Comparison of ENCODE assay signal across 23 cellular contexts in genomic region chr19:50899549-50899948, GRCh38. TPM values are rescaled to one million over a fixed set of nuclear protein-coding genes. Genes with fewer than 3 reads are reported as not detected.
"Had no signal": no experiment of that assay in that cellular context is flagged by ENCODE, and none has a peak within 500 bp of the region (broad histone marks: within the 10 kb centered on the region; RNA-seq: fewer than 3 reads in every experiment).

No MANE protein-coding gene starts in this region.

- H3K27me3 ChIP-seq: ascending aorta, testis, upper lobe of left lung had no signal

- H3K9me3 Mint-ChIP-seq: dendritic cell treated with granulocyte-macrophage colony-stimulating factor and Interleukin-4, amounts not matched to agents 40 ng/mL and 50 ng/mL, for 4 days; nephron had no signal

- H3K4me1 ChIP-seq: ascending aorta, spleen, stomach, testis, upper lobe of left lung had no signal

- H3K4me3 Mint-ChIP-seq: activated naive CD4-positive, alpha-beta T cell treated with anti-CD3 and anti-CD28 coated beads, Interleukin-2, amount 10 ng/mL, durations not matched to agents 7 days and 5 days; dendritic cell treated with granulocyte-macrophage colony-stimulating factor and Interleukin-4, amounts not matched to agents 40 ng/mL and 50 ng/mL, for 4 days; nephron; T-helper 1 cell treated with Interleukin-12 subunit alpha and Interleukin-12 subunit beta and Interleukin-4 antibody, amounts not matched to agents 30 μg/mL and 1 μg/mL, for 36 hours had no signal

- H3K27ac ChIP-seq: ascending aorta, spleen, stomach, testis, upper lobe of left lung had no signal

- H3K36me3 Mint-ChIP-seq: activated naive CD4-positive, alpha-beta T cell treated with anti-CD3 and anti-CD28 coated beads, Interleukin-2, amount 10 ng/mL, durations not matched to agents 7 days and 5 days had no signal

- H3K4me1 Mint-ChIP-seq: activated naive CD4-positive, alpha-beta T cell treated with anti-CD3 and anti-CD28 coated beads, Interleukin-2, amount 10 ng/mL, durations not matched to agents 7 days and 5 days; nephron had no signal

- H3K4me3 ChIP-seq: ascending aorta, spleen, stomach, testis, upper lobe of left lung had no signal

- H3K36me3 ChIP-seq: ascending aorta, spleen, stomach, upper lobe of left lung had no signal

- DNase-seq: activated CD4-positive, alpha-beta T cell treated with anti-CD3 and anti-CD28 coated beads for 1 hour; activated CD4-positive, alpha-beta T cell treated with anti-CD3 and anti-CD28 coated beads, Interleukin-2, amount 50 U/mL, for 4 hours; activated naive CD4-positive, alpha-beta T cell treated with anti-CD3 and anti-CD28 coated beads, Interleukin-2, amount 10 ng/mL, durations not matched to agents 7 days and 5 days; effector memory CD4-positive, alpha-beta T cell; foreskin melanocyte; head of caudate nucleus; kidney glomerular epithelial cell; left ventricle myocardium superior; mesenchymal stem cell; nucleus accumbens; spleen; stomach; testis; upper lobe of left lung had no signal

- ATAC-seq: left ventricle myocardium superior, sciatic nerve had no signal

- H3K9me3 ChIP-seq: ascending aorta, stomach, testis, upper lobe of left lung had no signal

- H3K27ac Mint-ChIP-seq: activated naive CD4-positive, alpha-beta T cell treated with anti-CD3 and anti-CD28 coated beads, Interleukin-2, amount 10 ng/mL, durations not matched to agents 7 days and 5 days; activated T-helper 2 cell treated with anti-CD3 and anti-CD28 coated beads, Interferon-gamma antibody, Interleukin-2, Interleukin-4, amounts not matched to agents 10 μg/mL and 5 μg/mL and 100 μg/mL, durations not matched to agents 14 hours and 24 hours and 36 hours; dendritic cell treated with granulocyte-macrophage colony-stimulating factor and Interleukin-4, amounts not matched to agents 40 ng/mL and 50 ng/mL, for 4 days; nephron; progenitor cell of endocrine pancreas; T-helper 1 cell treated with Interleukin-12 subunit alpha and Interleukin-12 subunit beta and Interleukin-4 antibody, amounts not matched to agents 30 μg/mL and 1 μg/mL, for 36 hours had no signal

RNA-seq across cellular contexts. Expression of gene KLK4, which starts 11.6 kb away (rescaled TPM):
- total RNA-seq: activated T-helper 2 cell treated with anti-CD3 and anti-CD28 coated beads, Interferon-gamma antibody, Interleukin-2, Interleukin-4, amounts not matched to agents 10 μg/mL and 5 μg/mL and 100 μg/mL, durations not matched to agents 14 hours and 24 hours and 36 hours; ascending aorta; bronchial epithelial cell; left ventricle myocardium superior; progenitor cell of endocrine pancreas; spleen; stomach; upper lobe of left lung had no signal
- polyA plus RNA-seq: stomach had no signal

RNA-seq across cellular contexts. Expression of gene KLK2, which starts 26.3 kb away (rescaled TPM):
- total RNA-seq: activated T-helper 2 cell treated with anti-CD3 and anti-CD28 coated beads, Interferon-gamma antibody, Interleukin-2, Interleukin-4, amounts not matched to agents 10 μg/mL and 5 μg/mL and 100 μg/mL, durations not matched to agents 14 hours and 24 hours and 36 hours; ascending aorta; left ventricle myocardium superior; progenitor cell of endocrine pancreas; sciatic nerve; upper lobe of left lung had no signal
- polyA plus RNA-seq: stomach had no signal

RNA-seq across cellular contexts. Expression of gene KLK3, which starts 44.8 kb away (rescaled TPM):
- total RNA-seq: activated T-helper 2 cell treated with anti-CD3 and anti-CD28 coated beads, Interferon-gamma antibody, Interleukin-2, Interleukin-4, amounts not matched to agents 10 μg/mL and 5 μg/mL and 100 μg/mL, durations not matched to agents 14 hours and 24 hours and 36 hours; ascending aorta; bronchial epithelial cell; cerebellum; left ventricle myocardium superior; progenitor cell of endocrine pancreas; sciatic nerve; spleen had no signal
- polyA plus RNA-seq: stomach had no signal

RNA-seq across cellular contexts. Expression of gene KLK5, which starts 53.3 kb away (rescaled TPM):
- total RNA-seq: activated T-helper 2 cell treated with anti-CD3 and anti-CD28 coated beads, Interferon-gamma antibody, Interleukin-2, Interleukin-4, amounts not matched to agents 10 μg/mL and 5 μg/mL and 100 μg/mL, durations not matched to agents 14 hours and 24 hours and 36 hours; ascending aorta; cerebellum; left ventricle myocardium superior; progenitor cell of endocrine pancreas; sciatic nerve; stomach had no signal
